In the genomic region with DNA sequence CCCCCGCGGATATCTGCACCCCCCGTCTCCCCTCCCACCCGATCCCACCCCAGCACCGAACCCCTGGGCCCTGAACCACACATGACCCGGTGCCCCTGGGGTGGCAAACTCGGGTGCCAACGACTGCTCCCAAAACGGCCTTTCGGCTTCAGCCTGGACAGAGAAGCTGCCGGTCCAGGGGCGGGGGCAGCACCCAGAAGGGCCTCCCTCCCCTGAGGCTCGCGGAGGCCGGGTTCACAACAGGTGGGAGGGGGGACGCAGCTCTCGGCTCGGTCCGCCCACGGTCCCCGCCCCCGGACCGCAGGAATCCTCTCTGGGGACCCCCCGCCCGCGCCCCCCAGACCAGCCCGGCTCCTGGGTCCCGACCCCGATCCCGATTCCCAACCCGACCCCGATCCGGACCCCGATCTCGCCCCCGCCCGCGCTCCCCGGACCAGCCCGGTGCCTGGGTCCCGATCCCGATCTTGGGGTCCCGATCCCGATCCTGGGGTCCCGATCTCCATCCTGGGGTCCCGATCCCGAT, we compare ENCODE assay signal across 8 cellular contexts. TPM values are rescaled to one million over a fixed set of nuclear protein-coding genes. Genes with fewer than 3 reads are reported as not detected.
A peak's percentile ranks its signal among the peaks of the same experiment; 100 is the strongest.
DNase-seq lines count a peak whose midpoint lies in the region; ATAC-seq and TF ChIP-seq lines count a peak whose summit lies in the region.

No MANE protein-coding gene starts in this region.

- no peaks in the 10 kb centered on the region for H3F3A ChIP-seq in OCI-LY1 (ENCODE audit: insufficient read depth, low read length)

- peaks cover under 1% of the 10 kb centered on the region; the same call in 1 of the 2 replicates for H3K79me2 ChIP-seq in OCI-LY1 (ENCODE audit: insufficient read depth, low read length)

- H3K27me3 Mint-ChIP-seq in nephron (ENCODE audit: low read depth) = peaks cover 25% of the 10 kb centered on the region

- TF ChIP-seq CTCF in OCI-LY1 (IDR thresholded peaks at IDR 0.05; ENCODE audit: low read length) (no peak), nephron (IDR thresholded peaks at IDR 0.05; ENCODE audit: unreplicated experiment in 3 of 3) (no peak), omental fat pad (IDR thresholded peaks at IDR 0.05) (no peak)

- H3K27ac ChIP-seq in BLaER1 = peak overlapping the region; percentile 68
- no peak overlapping the region for H3K27ac ChIP-seq in OCI-LY1 (ENCODE audit: low read depth, low read length, poor library complexity, severe bottlenecking)
- peak overlapping the region; percentile 51 for H3K27ac ChIP-seq in effector memory CD4-positive, alpha-beta T cell (ENCODE audit: insufficient read depth, low read length, poor library complexity, severe bottlenecking)

- H3K4me2 ChIP-seq in BLaER1 (peak overlapping the region; percentile 93), OCI-LY1 (ENCODE audit: low read length) (peak overlapping the region; percentile 91)

- H3K9ac ChIP-seq in BLaER1 (peak overlapping the region; percentile 79), OCI-LY1 (ENCODE audit: low read length) (peak overlapping the region; percentile 83)

- no peaks in the 10 kb centered on the region for H3K36me3 ChIP-seq in BLaER1
- H3K36me3 ChIP-seq in OCI-LY1 (ENCODE audit: insufficient read depth, low read length) = no peaks in the 10 kb centered on the region
- no peaks in the 10 kb centered on the region for H3K36me3 ChIP-seq in effector memory CD4-positive, alpha-beta T cell (ENCODE audit: control insufficient read depth, insufficient read depth, low read length)

- H2AFZ ChIP-seq in OCI-LY1 (ENCODE audit: low read length) = no peak overlapping the region

- H3K9me3 ChIP-seq in BLaER1 (no peaks in the 10 kb centered on the region), OCI-LY1 (ENCODE audit: low read length) (no peaks in the 10 kb centered on the region)
- H3K9me3 ChIP-seq in effector memory CD4-positive, alpha-beta T cell (ENCODE audit: control insufficient read depth, low read length) = no peaks in the 10 kb centered on the region

- H3K27me3 ChIP-seq in BLaER1 = no peaks in the 10 kb centered on the region
- H3K27me3 ChIP-seq in OCI-LY1 (ENCODE audit: insufficient read depth, low read length) = no peaks in the 10 kb centered on the region
- no peaks in the 10 kb centered on the region for H3K27me3 ChIP-seq in effector memory CD4-positive, alpha-beta T cell (replicated peaks; ENCODE audit: control insufficient read depth, insufficient read depth, low read length, poor library complexity, severe bottlenecking)

- H3K4me3 ChIP-seq in BLaER1 (peak overlapping the region; percentile 77), OCI-LY1 (ENCODE audit: low read depth, low read length, poor library complexity, severe bottlenecking) (peak overlapping the region; percentile 88)
- H3K4me3 ChIP-seq in effector memory CD4-positive, alpha-beta T cell (ENCODE audit: insufficient read depth, low read depth, low read length, poor library complexity, severe bottlenecking) = peak overlapping the region; percentile 80

- H4K20me1 ChIP-seq in BLaER1 (peaks cover 94% of the 10 kb centered on the region), OCI-LY1 (ENCODE audit: insufficient read depth, low read length) (no peaks in the 10 kb centered on the region)

- H3K4me1 Mint-ChIP-seq in nephron = peaks cover 46% of the 10 kb centered on the region

- DNase-seq in effector memory CD4-positive, alpha-beta T cell = no peak
- DNase-seq in NCI-H2171 (lab: John Stamatoyannopoulos, UW) (no peak), omental fat pad (ENCODE audit: low spot score) (no peak), NCI-H345 (lab: John Stamatoyannopoulos, UW) (no peak)

- H3K27ac Mint-ChIP-seq in nephron = no peak overlapping the region

- H3K4me3 Mint-ChIP-seq in nephron = peak overlapping the region; percentile 84 to 87 (median 86)

- no peaks in the 10 kb centered on the region for H3K9me3 Mint-ChIP-seq in nephron

- H3K9me2 ChIP-seq in OCI-LY1 (ENCODE audit: low read depth, low read length) = no peaks in the 10 kb centered on the region

- H3K4me1 ChIP-seq in BLaER1 (peaks cover 74% of the 10 kb centered on the region), OCI-LY1 (ENCODE audit: insufficient read depth, low read length, severe bottlenecking) (peaks cover 52% of the 10 kb centered on the region)
- H3K4me1 ChIP-seq in effector memory CD4-positive, alpha-beta T cell (ENCODE audit: control insufficient read depth, insufficient read depth, low read length, poor library complexity, severe bottlenecking) = peaks cover 6% of the 10 kb centered on the region

- ATAC-seq in GM19455 (IDR thresholded peaks at IDR 0.05; ENCODE audit: unreplicated experiment) (no peak), omental fat pad (ENCODE audit: low FRiP score) (no peak)

- peaks cover 4% of the 10 kb centered on the region for H3K36me3 Mint-ChIP-seq in nephron (ENCODE audit: low read depth)

RNA-seq across cellular contexts. Expression of gene ABR, which starts 0.6 kb away (rescaled TPM):
- 10 to 100 TPM; 51.1 to 92.1 (median 75.8) TPM for total RNA-seq in omental fat pad
